In the genomic region with DNA sequence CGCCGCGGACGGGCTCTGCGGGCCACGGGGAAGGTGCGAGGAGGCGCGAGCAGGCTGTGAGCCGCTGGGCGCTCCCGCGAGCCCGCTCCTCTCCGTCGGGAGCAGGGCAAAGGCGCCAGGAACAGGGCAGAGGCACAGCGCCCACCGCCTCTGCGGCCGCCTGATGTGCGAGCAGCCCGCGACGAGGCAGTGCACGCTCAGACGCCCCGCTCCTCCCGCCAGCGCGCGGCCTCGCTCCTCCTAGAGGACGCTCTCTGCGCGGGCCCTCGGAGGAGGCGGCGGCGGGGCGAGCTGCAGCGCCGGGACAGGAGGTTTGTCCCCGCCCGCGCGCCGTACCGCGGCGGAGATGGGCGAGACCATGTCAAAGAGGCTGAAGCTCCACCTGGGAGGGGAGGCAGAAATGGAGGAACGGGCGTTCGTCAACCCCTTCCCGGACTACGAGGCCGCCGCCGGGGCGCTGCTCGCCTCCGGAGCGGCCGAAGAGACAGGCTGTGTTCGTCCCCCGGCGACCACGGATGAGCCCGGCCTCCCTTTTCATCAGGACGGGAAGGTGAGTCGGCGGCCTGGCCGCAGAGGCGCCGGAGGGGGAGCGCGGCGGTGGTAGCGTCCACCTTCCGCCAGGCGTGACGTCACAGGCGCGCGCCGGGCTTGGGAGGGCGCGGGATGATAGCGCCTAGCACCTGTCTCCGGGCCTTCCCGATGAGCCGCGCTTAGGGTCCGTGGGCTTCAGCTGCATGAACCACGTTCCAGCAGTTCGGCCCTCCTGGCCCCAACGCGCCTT, we compare ENCODE assay signal across 1 cellular context.
TF ChIP-seq lines count a peak whose summit lies in the region.

No MANE protein-coding gene starts in this region.

TF ChIP-seq in GM12878, 131 proteins besides CTCF, POLR2A, EP300 and RAD21 (continued from another document and continues in another):
- TF ChIP-seq, protein P1, sequence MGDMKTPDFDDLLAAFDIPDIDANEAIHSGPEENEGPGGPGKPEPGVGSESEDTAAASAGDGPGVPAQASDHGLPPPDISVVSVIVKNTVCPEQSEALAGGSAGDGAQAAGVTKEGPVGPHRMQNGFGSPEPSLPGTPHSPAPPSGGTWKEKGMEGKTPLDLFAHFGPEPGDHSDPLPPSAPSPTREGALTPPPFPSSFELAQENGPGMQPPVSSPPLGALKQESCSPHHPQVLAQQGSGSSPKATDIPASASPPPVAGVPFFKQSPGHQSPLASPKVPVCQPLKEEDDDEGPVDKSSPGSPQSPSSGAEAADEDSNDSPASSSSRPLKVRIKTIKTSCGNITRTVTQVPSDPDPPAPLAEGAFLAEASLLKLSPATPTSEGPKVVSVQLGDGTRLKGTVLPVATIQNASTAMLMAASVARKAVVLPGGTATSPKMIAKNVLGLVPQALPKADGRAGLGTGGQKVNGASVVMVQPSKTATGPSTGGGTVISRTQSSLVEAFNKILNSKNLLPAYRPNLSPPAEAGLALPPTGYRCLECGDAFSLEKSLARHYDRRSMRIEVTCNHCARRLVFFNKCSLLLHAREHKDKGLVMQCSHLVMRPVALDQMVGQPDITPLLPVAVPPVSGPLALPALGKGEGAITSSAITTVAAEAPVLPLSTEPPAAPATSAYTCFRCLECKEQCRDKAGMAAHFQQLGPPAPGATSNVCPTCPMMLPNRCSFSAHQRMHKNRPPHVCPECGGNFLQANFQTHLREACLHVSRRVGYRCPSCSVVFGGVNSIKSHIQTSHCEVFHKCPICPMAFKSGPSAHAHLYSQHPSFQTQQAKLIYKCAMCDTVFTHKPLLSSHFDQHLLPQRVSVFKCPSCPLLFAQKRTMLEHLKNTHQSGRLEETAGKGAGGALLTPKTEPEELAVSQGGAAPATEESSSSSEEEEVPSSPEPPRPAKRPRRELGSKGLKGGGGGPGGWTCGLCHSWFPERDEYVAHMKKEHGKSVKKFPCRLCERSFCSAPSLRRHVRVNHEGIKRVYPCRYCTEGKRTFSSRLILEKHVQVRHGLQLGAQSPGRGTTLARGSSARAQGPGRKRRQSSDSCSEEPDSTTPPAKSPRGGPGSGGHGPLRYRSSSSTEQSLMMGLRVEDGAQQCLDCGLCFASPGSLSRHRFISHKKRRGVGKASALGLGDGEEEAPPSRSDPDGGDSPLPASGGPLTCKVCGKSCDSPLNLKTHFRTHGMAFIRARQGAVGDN (IDR thresholded peaks at IDR 0.05): peak; percentile 71
- TF ChIP-seq NBN (IDR thresholded peaks at IDR 0.05): peak; percentile 100
- peak; percentile 99 for TF ChIP-seq CREB1 (IDR thresholded peaks at IDR 0.05; ENCODE audit: low read depth)
- peak; percentile 73; the same call in 1 of the 2 replicates for TF ChIP-seq STAT1 (conservative IDR thresholded peaks at IDR 0.05)
- peak; percentile 53; the same call in 1 of the 2 replicates for TF ChIP-seq NR2C1 (IDR thresholded peaks at IDR 0.05)
- TF ChIP-seq ATF7 (IDR thresholded peaks at IDR 0.05; ENCODE audit: low read depth): peak; percentile 99
- TF ChIP-seq, protein P2, sequence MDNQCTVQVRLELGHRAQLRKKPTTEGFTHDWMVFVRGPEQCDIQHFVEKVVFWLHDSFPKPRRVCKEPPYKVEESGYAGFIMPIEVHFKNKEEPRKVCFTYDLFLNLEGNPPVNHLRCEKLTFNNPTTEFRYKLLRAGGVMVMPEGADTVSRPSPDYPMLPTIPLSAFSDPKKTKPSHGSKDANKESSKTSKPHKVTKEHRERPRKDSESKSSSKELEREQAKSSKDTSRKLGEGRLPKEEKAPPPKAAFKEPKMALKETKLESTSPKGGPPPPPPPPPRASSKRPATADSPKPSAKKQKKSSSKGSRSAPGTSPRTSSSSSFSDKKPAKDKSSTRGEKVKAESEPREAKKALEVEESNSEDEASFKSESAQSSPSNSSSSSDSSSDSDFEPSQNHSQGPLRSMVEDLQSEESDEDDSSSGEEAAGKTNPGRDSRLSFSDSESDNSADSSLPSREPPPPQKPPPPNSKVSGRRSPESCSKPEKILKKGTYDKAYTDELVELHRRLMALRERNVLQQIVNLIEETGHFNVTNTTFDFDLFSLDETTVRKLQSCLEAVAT (IDR thresholded peaks at IDR 0.05): peak; percentile 76
- TF ChIP-seq GATAD2B (conservative IDR thresholded peaks at IDR 0.05; ENCODE audit: low read depth): peak; percentile 85; the same call in 1 of the 2 replicates
- peak; percentile 20 for TF ChIP-seq CHD2 (IDR thresholded peaks at IDR 0.05; ENCODE audit: borderline replicate concordance, low read depth, low read length)
- TF ChIP-seq, protein P3, sequence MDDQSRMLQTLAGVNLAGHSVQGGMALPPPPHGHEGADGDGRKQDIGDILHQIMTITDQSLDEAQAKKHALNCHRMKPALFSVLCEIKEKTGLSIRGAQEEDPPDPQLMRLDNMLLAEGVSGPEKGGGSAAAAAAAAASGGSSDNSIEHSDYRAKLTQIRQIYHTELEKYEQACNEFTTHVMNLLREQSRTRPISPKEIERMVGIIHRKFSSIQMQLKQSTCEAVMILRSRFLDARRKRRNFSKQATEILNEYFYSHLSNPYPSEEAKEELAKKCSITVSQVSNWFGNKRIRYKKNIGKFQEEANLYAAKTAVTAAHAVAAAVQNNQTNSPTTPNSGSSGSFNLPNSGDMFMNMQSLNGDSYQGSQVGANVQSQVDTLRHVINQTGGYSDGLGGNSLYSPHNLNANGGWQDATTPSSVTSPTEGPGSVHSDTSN (IDR thresholded peaks at IDR 0.05; ENCODE audit: insufficient replicate concordance, low read depth, low read length): no peak
- no peak for TF ChIP-seq EZH2 (IDR thresholded peaks at IDR 0.05; ENCODE audit: borderline replicate concordance, control insufficient read depth, low read depth, low read length)
- peak; percentile 84 for TF ChIP-seq YY1 (IDR thresholded peaks at IDR 0.05; ENCODE audit: low read depth, low read length)
- TF ChIP-seq NFXL1 (IDR thresholded peaks at IDR 0.05; ENCODE audit: borderline replicate concordance): no peak
- TF ChIP-seq ZNF217 (IDR thresholded peaks at IDR 0.05): no peak; the same call in 1 of the 2 replicates
- peak; percentile 55 for TF ChIP-seq SIX5 (IDR thresholded peaks at IDR 0.05; ENCODE audit: low read depth, low read length, severe bottlenecking)
- no peak for TF ChIP-seq IRF4 (IDR thresholded peaks at IDR 0.05; ENCODE audit: low read depth, low read length)
- 0 out of 2 replicates have a peak, but pooled peaks have one; percentile 7 for TF ChIP-seq TBL1XR1 (IDR thresholded peaks at IDR 0.05; ENCODE audit: low read depth, low read length)
- no peak; the same call in 1 of the 2 replicates for TF ChIP-seq RBBP5 (conservative IDR thresholded peaks at IDR 0.05)
- TF ChIP-seq HDGF (IDR thresholded peaks at IDR 0.05): no peak
- peak; percentile 44 for TF ChIP-seq RUNX3 (IDR thresholded peaks at IDR 0.05; ENCODE audit: low read length)
- no peak; the same call in 1 of the 2 replicates for TF ChIP-seq EED (IDR thresholded peaks at IDR 0.05; ENCODE audit: low read depth)
- TF ChIP-seq, protein P4, sequence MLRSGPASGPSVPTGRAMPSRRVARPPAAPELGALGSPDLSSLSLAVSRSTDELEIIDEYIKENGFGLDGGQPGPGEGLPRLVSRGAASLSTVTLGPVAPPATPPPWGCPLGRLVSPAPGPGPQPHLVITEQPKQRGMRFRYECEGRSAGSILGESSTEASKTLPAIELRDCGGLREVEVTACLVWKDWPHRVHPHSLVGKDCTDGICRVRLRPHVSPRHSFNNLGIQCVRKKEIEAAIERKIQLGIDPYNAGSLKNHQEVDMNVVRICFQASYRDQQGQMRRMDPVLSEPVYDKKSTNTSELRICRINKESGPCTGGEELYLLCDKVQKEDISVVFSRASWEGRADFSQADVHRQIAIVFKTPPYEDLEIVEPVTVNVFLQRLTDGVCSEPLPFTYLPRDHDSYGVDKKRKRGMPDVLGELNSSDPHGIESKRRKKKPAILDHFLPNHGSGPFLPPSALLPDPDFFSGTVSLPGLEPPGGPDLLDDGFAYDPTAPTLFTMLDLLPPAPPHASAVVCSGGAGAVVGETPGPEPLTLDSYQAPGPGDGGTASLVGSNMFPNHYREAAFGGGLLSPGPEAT (IDR thresholded peaks at IDR 0.05; ENCODE audit: low read depth): peak; percentile 99
- no peak for TF ChIP-seq ESRRA (IDR thresholded peaks at IDR 0.05; ENCODE audit: low read length)
- TF ChIP-seq, protein P5, sequence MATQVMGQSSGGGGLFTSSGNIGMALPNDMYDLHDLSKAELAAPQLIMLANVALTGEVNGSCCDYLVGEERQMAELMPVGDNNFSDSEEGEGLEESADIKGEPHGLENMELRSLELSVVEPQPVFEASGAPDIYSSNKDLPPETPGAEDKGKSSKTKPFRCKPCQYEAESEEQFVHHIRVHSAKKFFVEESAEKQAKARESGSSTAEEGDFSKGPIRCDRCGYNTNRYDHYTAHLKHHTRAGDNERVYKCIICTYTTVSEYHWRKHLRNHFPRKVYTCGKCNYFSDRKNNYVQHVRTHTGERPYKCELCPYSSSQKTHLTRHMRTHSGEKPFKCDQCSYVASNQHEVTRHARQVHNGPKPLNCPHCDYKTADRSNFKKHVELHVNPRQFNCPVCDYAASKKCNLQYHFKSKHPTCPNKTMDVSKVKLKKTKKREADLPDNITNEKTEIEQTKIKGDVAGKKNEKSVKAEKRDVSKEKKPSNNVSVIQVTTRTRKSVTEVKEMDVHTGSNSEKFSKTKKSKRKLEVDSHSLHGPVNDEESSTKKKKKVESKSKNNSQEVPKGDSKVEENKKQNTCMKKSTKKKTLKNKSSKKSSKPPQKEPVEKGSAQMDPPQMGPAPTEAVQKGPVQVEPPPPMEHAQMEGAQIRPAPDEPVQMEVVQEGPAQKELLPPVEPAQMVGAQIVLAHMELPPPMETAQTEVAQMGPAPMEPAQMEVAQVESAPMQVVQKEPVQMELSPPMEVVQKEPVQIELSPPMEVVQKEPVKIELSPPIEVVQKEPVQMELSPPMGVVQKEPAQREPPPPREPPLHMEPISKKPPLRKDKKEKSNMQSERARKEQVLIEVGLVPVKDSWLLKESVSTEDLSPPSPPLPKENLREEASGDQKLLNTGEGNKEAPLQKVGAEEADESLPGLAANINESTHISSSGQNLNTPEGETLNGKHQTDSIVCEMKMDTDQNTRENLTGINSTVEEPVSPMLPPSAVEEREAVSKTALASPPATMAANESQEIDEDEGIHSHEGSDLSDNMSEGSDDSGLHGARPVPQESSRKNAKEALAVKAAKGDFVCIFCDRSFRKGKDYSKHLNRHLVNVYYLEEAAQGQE (IDR thresholded peaks at IDR 0.05; ENCODE audit: low read depth, low read length): no peak
- no peak for TF ChIP-seq NR2C2 (IDR thresholded peaks at IDR 0.05; ENCODE audit: borderline replicate concordance, control insufficient read depth, insufficient read length, low read depth)
- peak; percentile 89 for TF ChIP-seq LARP7 (IDR thresholded peaks at IDR 0.05)
- TF ChIP-seq ZNF274 (IDR thresholded peaks at IDR 0.05; ENCODE audit: insufficient read depth, insufficient read length): no peak
- peak; percentile 100 for TF ChIP-seq ZNF207 (IDR thresholded peaks at IDR 0.05; ENCODE audit: borderline replicate concordance)
- peak; percentile 92 for TF ChIP-seq POLR2AphosphoS5 (IDR thresholded peaks at IDR 0.05; ENCODE audit: low read length)
- TF ChIP-seq MTA3 (IDR thresholded peaks at IDR 0.05; ENCODE audit: borderline replicate concordance, low read length): no peak
- TF ChIP-seq, protein P6, sequence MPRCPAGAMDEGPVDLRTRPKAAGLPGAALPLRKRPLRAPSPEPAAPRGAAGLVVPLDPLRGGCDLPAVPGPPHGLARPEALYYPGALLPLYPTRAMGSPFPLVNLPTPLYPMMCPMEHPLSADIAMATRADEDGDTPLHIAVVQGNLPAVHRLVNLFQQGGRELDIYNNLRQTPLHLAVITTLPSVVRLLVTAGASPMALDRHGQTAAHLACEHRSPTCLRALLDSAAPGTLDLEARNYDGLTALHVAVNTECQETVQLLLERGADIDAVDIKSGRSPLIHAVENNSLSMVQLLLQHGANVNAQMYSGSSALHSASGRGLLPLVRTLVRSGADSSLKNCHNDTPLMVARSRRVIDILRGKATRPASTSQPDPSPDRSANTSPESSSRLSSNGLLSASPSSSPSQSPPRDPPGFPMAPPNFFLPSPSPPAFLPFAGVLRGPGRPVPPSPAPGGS (IDR thresholded peaks at IDR 0.05; ENCODE audit: borderline replicate concordance, insufficient read depth, low read depth, low read length, poor library complexity, severe bottlenecking): no peak
- TF ChIP-seq TCF7 (IDR thresholded peaks at IDR 0.05; ENCODE audit: borderline replicate concordance): no peak
- TF ChIP-seq SMC3 (IDR thresholded peaks at IDR 0.05; ENCODE audit: borderline replicate concordance, low read length): no peak; the same call in 1 of the 2 replicates
- TF ChIP-seq FOXK2 (IDR thresholded peaks at IDR 0.05): peak; percentile 98
- TF ChIP-seq, protein P7, sequence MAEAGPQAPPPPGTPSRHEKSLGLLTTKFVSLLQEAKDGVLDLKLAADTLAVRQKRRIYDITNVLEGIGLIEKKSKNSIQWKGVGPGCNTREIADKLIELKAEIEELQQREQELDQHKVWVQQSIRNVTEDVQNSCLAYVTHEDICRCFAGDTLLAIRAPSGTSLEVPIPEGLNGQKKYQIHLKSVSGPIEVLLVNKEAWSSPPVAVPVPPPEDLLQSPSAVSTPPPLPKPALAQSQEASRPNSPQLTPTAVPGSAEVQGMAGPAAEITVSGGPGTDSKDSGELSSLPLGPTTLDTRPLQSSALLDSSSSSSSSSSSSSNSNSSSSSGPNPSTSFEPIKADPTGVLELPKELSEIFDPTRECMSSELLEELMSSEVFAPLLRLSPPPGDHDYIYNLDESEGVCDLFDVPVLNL (IDR thresholded peaks at IDR 0.05; ENCODE audit: low read depth, low read length): peak; percentile 64; the same call in 1 of the 2 replicates
- no peak for TF ChIP-seq WRNIP1 (IDR thresholded peaks at IDR 0.05; ENCODE audit: borderline replicate concordance, low read depth, low read length)
- TF ChIP-seq, protein P8, sequence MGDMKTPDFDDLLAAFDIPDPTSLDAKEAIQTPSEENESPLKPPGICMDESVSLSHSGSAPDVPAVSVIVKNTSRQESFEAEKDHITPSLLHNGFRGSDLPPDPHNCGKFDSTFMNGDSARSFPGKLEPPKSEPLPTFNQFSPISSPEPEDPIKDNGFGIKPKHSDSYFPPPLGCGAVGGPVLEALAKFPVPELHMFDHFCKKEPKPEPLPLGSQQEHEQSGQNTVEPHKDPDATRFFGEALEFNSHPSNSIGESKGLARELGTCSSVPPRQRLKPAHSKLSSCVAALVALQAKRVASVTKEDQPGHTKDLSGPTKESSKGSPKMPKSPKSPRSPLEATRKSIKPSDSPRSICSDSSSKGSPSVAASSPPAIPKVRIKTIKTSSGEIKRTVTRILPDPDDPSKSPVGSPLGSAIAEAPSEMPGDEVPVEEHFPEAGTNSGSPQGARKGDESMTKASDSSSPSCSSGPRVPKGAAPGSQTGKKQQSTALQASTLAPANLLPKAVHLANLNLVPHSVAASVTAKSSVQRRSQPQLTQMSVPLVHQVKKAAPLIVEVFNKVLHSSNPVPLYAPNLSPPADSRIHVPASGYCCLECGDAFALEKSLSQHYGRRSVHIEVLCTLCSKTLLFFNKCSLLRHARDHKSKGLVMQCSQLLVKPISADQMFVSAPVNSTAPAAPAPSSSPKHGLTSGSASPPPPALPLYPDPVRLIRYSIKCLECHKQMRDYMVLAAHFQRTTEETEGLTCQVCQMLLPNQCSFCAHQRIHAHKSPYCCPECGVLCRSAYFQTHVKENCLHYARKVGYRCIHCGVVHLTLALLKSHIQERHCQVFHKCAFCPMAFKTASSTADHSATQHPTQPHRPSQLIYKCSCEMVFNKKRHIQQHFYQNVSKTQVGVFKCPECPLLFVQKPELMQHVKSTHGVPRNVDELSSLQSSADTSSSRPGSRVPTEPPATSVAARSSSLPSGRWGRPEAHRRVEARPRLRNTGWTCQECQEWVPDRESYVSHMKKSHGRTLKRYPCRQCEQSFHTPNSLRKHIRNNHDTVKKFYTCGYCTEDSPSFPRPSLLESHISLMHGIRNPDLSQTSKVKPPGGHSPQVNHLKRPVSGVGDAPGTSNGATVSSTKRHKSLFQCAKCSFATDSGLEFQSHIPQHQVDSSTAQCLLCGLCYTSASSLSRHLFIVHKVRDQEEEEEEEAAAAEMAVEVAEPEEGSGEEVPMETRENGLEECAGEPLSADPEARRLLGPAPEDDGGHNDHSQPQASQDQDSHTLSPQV (IDR thresholded peaks at IDR 0.05): no peak
